Comparison of ENCODE assay signal across 1 cellular context in the genomic region with DNA sequence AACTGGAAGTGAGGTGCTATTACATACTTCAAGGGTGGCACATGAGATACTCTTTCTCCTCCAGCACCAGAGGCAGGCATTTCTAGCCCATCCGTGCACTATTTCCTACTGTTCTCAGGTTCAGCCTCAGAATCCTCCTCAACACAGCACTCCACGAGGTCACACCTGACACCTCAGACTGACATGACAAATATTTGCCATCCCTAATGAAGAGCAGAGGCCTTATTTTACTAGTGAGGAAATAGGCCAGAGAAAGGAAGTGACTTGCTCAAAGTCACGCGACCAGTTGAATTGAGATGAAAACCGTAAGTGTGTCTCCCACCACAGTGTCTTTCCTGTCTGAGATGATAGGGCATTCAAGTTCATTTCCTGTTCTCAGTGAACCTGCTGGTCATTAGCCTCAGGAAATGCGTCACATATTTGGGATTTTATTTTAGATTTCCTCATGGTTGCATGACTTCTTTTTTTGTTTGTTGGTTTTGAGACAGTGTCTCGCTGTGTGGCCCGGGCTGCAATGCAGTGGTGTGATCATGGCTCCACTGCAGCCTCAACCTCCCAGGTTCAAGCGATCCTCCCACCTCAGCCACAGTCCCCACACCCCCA.
TF ChIP-seq lines count a peak whose summit lies in the region.

No MANE protein-coding gene starts in this region.

TF ChIP-seq in GM12878, 131 proteins besides CTCF, POLR2A, EP300 and RAD21 (continued from another document):
- TF ChIP-seq, protein P1, sequence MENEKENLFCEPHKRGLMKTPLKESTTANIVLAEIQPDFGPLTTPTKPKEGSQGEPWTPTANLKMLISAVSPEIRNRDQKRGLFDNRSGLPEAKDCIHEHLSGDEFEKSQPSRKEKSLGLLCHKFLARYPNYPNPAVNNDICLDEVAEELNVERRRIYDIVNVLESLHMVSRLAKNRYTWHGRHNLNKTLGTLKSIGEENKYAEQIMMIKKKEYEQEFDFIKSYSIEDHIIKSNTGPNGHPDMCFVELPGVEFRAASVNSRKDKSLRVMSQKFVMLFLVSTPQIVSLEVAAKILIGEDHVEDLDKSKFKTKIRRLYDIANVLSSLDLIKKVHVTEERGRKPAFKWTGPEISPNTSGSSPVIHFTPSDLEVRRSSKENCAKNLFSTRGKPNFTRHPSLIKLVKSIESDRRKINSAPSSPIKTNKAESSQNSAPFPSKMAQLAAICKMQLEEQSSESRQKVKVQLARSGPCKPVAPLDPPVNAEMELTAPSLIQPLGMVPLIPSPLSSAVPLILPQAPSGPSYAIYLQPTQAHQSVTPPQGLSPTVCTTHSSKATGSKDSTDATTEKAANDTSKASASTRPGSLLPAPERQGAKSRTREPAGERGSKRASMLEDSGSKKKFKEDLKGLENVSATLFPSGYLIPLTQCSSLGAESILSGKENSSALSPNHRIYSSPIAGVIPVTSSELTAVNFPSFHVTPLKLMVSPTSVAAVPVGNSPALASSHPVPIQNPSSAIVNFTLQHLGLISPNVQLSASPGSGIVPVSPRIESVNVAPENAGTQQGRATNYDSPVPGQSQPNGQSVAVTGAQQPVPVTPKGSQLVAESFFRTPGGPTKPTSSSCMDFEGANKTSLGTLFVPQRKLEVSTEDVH (IDR thresholded peaks at IDR 0.05; ENCODE audit: low read depth, partially characterized antibody) = no peak
- TF ChIP-seq RAD51 (IDR thresholded peaks at IDR 0.05) = no peak
- TF ChIP-seq SPI1 (IDR thresholded peaks at IDR 0.05; ENCODE audit: borderline replicate concordance, insufficient read depth, low read depth, low read length) = peak; percentile 59; the same call in 1 of the 2 replicates
- no peak for TF ChIP-seq CBX3 (IDR thresholded peaks at IDR 0.05; ENCODE audit: borderline replicate concordance, low read depth)
- TF ChIP-seq EGR1 (IDR thresholded peaks at IDR 0.05; ENCODE audit: borderline replicate concordance in 1 of 2, low read depth in 2 of 2, low read length in 2 of 2) = 0 out of 3 replicates have a peak, but pooled peaks of 1 of the 2 experiments have one; percentile 2
